ENCODE assay signal across 3 cellular contexts in the genomic region with DNA sequence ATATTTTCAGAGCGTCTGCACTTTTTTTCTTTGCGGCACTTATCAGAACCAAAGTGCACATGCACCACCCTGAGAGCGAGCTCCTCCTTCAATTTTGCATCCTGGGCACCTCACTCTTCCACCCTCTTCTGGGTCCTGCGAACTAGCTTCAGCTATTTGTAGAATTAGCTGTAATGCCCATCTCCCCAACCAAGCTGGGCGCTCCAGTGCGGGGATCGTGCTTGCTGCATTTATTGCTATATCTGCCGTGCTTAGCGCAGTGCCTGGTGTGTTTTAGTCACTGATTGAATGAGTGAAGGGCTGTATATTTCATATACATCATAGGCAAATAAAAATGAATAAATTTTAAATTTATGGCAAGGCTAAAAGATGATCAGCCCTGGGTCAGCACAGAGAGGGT.
"Had no signal": no experiment of that assay in that cellular context is flagged by ENCODE, and none has a peak within 500 bp of the region (broad histone marks: within the 10 kb centered on the region; RNA-seq: fewer than 3 reads in every experiment).

No MANE protein-coding gene starts in this region.

- DNase-seq: GDM1, GF-D8 had no signal

- ATAC-seq: GM12878 had no signal
